ENCODE assay signal across 14 cellular contexts in the genomic region with DNA sequence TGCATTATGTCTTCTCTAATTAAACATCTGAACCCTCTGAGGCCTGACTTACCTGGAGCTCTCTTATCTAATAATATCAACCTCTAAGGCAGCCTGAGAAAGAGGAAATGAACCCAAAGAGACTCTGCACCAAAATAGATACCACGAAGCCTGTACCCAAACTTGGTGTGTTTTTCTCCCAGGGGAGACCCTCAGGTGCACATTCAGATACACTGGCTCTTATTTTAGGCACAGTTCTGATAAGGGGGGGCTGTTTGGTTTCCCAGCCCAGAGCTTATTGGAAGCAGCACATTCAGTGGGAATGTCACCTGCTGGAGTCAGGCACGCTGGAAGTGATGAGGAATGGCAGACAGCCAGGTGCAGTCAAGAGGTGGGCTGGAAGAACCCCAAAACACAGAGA. TPM values are rescaled to one million over a fixed set of nuclear protein-coding genes. Genes with fewer than 3 reads are reported as not detected.
DNase-seq lines count a peak whose midpoint lies in the region; ATAC-seq and TF ChIP-seq lines count a peak whose summit lies in the region.
"Had no signal": no experiment of that assay in that cellular context is flagged by ENCODE, and none has a peak within 500 bp of the region (broad histone marks: within the 10 kb centered on the region; RNA-seq: fewer than 3 reads in every experiment).

No MANE protein-coding gene starts in this region.

- no peaks in the 10 kb centered on the region for H3K36me3 ChIP-seq in BLaER1 treated with 17β-estradiol and CSF1 and Interleukin-3, amounts not matched to agents 10 nM and 100 nM
- H3K36me3 ChIP-seq in endodermal cell (ENCODE audit: control insufficient read depth, insufficient read depth, low read length) (no peaks in the 10 kb centered on the region), esophagus muscularis mucosa (no peaks in the 10 kb centered on the region)

- H3K27me3 Mint-ChIP-seq in endodermal cell (ENCODE audit: insufficient read depth) = peaks cover 5% of the 10 kb centered on the region

- H3K9me3 ChIP-seq in BLaER1 treated with 17β-estradiol and CSF1 and Interleukin-3, amounts not matched to agents 10 nM and 100 nM (replicated peaks in 1 of 11) = peaks cover 0 to under 1% (median 0%) of the 10 kb centered on the region in 11 experiments; a peak in 1 of 22 replicates
- H3K9me3 ChIP-seq in endodermal cell (ENCODE audit: control insufficient read depth, low read length) (no peaks in the 10 kb centered on the region), esophagus muscularis mucosa (no peaks in the 10 kb centered on the region)

- H3K27me3 ChIP-seq in BLaER1 treated with 17β-estradiol and CSF1 and Interleukin-3, amounts not matched to agents 10 nM and 100 nM = peaks cover 0 to 45% (median 0%) of the 10 kb centered on the region in 11 experiments; a peak in 6 of 22 replicates
- H3K27me3 ChIP-seq in endodermal cell (ENCODE audit: control insufficient read depth, insufficient read depth, low read length, poor library complexity, severe bottlenecking) = peaks cover 16% of the 10 kb centered on the region
- H3K27me3 ChIP-seq in esophagus muscularis mucosa = no peaks in the 10 kb centered on the region

- no peak overlapping the region for H3K4me3 ChIP-seq in BLaER1 treated with 17β-estradiol and CSF1 and Interleukin-3, amounts not matched to agents 10 nM and 100 nM
- H3K4me3 ChIP-seq in endodermal cell (ENCODE audit: low read length) (no peak overlapping the region), esophagus muscularis mucosa (no peak overlapping the region)
- H3K4me3 ChIP-seq: GM23248 had no signal

- no peak overlapping the region for H3K27ac ChIP-seq in BLaER1 treated with 17β-estradiol and CSF1 and Interleukin-3, amounts not matched to agents 10 nM and 100 nM
- H3K27ac ChIP-seq in endodermal cell (ENCODE audit: low read depth, low read length) (no peak overlapping the region), esophagus muscularis mucosa (replicated peaks in 1 of 4) (no peak overlapping the region)
- H3K27ac ChIP-seq: GM23248 had no signal

- H3K4me3 Mint-ChIP-seq in endodermal cell = no peak overlapping the region
- H3K4me3 Mint-ChIP-seq: T-helper 1 cell treated with Interleukin-12 subunit alpha and Interleukin-12 subunit beta and Interleukin-4 antibody, amounts not matched to agents 30 μg/mL and 1 μg/mL, for 36 hours had no signal

- peaks cover 21 to 80% (median 72%) of the 10 kb centered on the region in 10 experiments for H3K4me1 ChIP-seq in BLaER1 treated with 17β-estradiol and CSF1 and Interleukin-3, amounts not matched to agents 10 nM and 100 nM
- H3K4me1 ChIP-seq in endodermal cell (ENCODE audit: control insufficient read depth, insufficient read depth, low read length) (no peaks in the 10 kb centered on the region), esophagus muscularis mucosa (peaks cover 0 to 24% (median 14%) of the 10 kb centered on the region in 4 donors)

- H4K20me1 ChIP-seq in BLaER1 treated with 17β-estradiol and CSF1 and Interleukin-3, amounts not matched to agents 10 nM and 100 nM = no peaks in the 10 kb centered on the region

- H3K27ac Mint-ChIP-seq in endodermal cell = no peak overlapping the region
- H3K27ac Mint-ChIP-seq: T-helper 1 cell treated with Interleukin-12 subunit alpha and Interleukin-12 subunit beta and Interleukin-4 antibody, amounts not matched to agents 30 μg/mL and 1 μg/mL, for 36 hours had no signal

- DNase-seq in CD1c-positive myeloid dendritic cell (ENCODE audit: extremely low spot score) (no peak), superior temporal gyrus (ENCODE audit: extremely low spot score) (no peak), endodermal cell (no peak), esophagus muscularis mucosa (ENCODE audit: extremely low spot score) (no peak)
- DNase-seq: activated naive CD4-positive, alpha-beta T cell treated with anti-CD3 and anti-CD28 coated beads, Interleukin-2, amount 50 U/mL, for 16 hours; C1 segment of cervical spinal cord; GM23248; NCI-H1694 had no signal

- ATAC-seq in GM18870 (IDR thresholded peaks at IDR 0.05; ENCODE audit: unreplicated experiment) = peak; percentile 55
- ATAC-seq in HG02642 (IDR thresholded peaks at IDR 0.05; ENCODE audit: poor library complexity, unreplicated experiment) = peak; percentile 58
- peak; percentile 44 for ATAC-seq in HG03565 (IDR thresholded peaks at IDR 0.05; ENCODE audit: unreplicated experiment)

- H3K36me3 Mint-ChIP-seq in endodermal cell (ENCODE audit: low read depth) = no peaks in the 10 kb centered on the region

- intact Hi-C loops in esophagus muscularis mucosa (cut with DNase I) = no loop called here

- no peaks in the 10 kb centered on the region for H3K9me3 Mint-ChIP-seq in endodermal cell
- H3K9me3 Mint-ChIP-seq: T-helper 1 cell treated with Interleukin-12 subunit alpha and Interleukin-12 subunit beta and Interleukin-4 antibody, amounts not matched to agents 30 μg/mL and 1 μg/mL, for 36 hours had no signal

- TF ChIP-seq CTCF in endodermal cell (conservative IDR thresholded peaks at IDR 0.05) (no peak), esophagus muscularis mucosa (IDR thresholded peaks at IDR 0.05) (no peak)

- WGBS in endodermal cell (ENCODE audit: insufficient coverage in 1 of 2, insufficient read length in 1 of 2), 2 experiments = 87 to 90% methylated on average over 1 to 2 of the region's 2 CpGs
- 88% methylated on average over 2 of the region's 2 CpGs for WGBS in esophagus muscularis mucosa

- no peak for TF ChIP-seq POLR2A in esophagus muscularis mucosa (IDR thresholded peaks at IDR 0.05; ENCODE audit: low read depth)

- H3K4me1 Mint-ChIP-seq in endodermal cell = peaks cover 3% of the 10 kb centered on the region

- H3K9ac ChIP-seq in BLaER1 treated with 17β-estradiol and CSF1 and Interleukin-3, amounts not matched to agents 10 nM and 100 nM = 0 out of 22 replicates have a peak overlapping the region, but pooled peaks of 1 of the 11 experiments have one; percentile 7
- H3K9ac ChIP-seq in endodermal cell (ENCODE audit: extremely low read depth, low read length, poor library complexity, severe bottlenecking) = no peak overlapping the region
- H3K9ac ChIP-seq: GM23248 had no signal

- peak overlapping the region; percentile 15 to 94 (median 86); a peak in 19 of 22 replicates for H3K4me2 ChIP-seq in BLaER1 treated with 17β-estradiol and CSF1 and Interleukin-3, amounts not matched to agents 10 nM and 100 nM

- no peak for TF ChIP-seq EP300 in esophagus muscularis mucosa (IDR thresholded peaks at IDR 0.05)

RNA-seq across cellular contexts. Expression of a gene that starts 9.8 kb away (rescaled TPM):
- not detected for total RNA-seq in endodermal cell
- not detected for polyA plus RNA-seq in endodermal cell (2013, experiment 1 of 2)
- polyA plus RNA-seq in endodermal cell (2013, experiment 2 of 2) = not detected
- total RNA-seq in esophagus muscularis mucosa = not detected
- total RNA-seq: GM23248, kidney epithelial cell had no signal
- polyA plus RNA-seq: GM23248 had no signal

RNA-seq across cellular contexts. Expression of a gene that starts 44.7 kb away (rescaled TPM):
- total RNA-seq in endodermal cell (not detected), esophagus muscularis mucosa (not detected)
- polyA plus RNA-seq in endodermal cell (2013, experiment 1 of 2) = not detected
- not detected for polyA plus RNA-seq in endodermal cell (2013, experiment 2 of 2)
- total RNA-seq: GM23248, kidney epithelial cell had no signal
- polyA plus RNA-seq: GM23248 had no signal
